Comparison of ENCODE assay signal across 14 cellular contexts in genomic region chr6:163712569-163712966, GRCh38.
A peak's percentile ranks its signal among the peaks of the same experiment; 100 is the strongest.
DNase-seq lines count a peak whose midpoint lies in the region; ATAC-seq and TF ChIP-seq lines count a peak whose summit lies in the region.
"Had no signal": no experiment of that assay in that cellular context is flagged by ENCODE, and none has a peak within 500 bp of the region (broad histone marks: within the 10 kb centered on the region; RNA-seq: fewer than 3 reads in every experiment).

No MANE protein-coding gene starts in this region.

- H3K4me3 ChIP-seq in OCI-LY3 (ENCODE audit: low read length): peak overlapping the region; percentile 42
- no peak overlapping the region for H3K4me3 ChIP-seq in left ventricle myocardium inferior
- no peak overlapping the region for H3K4me3 ChIP-seq in skin epidermis
- no peak overlapping the region for H3K4me3 ChIP-seq in MG63
- H3K4me3 ChIP-seq: ovary, SJCRH30 had no signal

- intact Hi-C loops in left ventricle myocardium inferior (cut with micrococcal nuclease): loop anchor here (5.0 kb wide), 1 partner anchor 245 kb away; no protein-coding TSS in a partner anchor

- H3K79me2 ChIP-seq in OCI-LY3 (ENCODE audit: low read length): no peaks in the 10 kb centered on the region

- H4K20me1 ChIP-seq in OCI-LY3 (ENCODE audit: insufficient read depth, low read length): no peaks in the 10 kb centered on the region

- H3K9me3 ChIP-seq in OCI-LY3 (ENCODE audit: insufficient read depth, low read length): no peaks in the 10 kb centered on the region
- H3K9me3 ChIP-seq in left ventricle myocardium inferior (replicated peaks): no peaks in the 10 kb centered on the region
- no peaks in the 10 kb centered on the region for H3K9me3 ChIP-seq in MG63
- H3K9me3 ChIP-seq: ovary, SJCRH30 had no signal

- in situ Hi-C loops in GM13977 (cut with MboI; ENCODE audit: low pct_unique_long_range_greater_than_20kb, low sequenced_read_pairs, unreplicated experiment): loop anchor here (25.0 kb wide), 1 partner anchor 250 kb away; no protein-coding TSS in a partner anchor

- peak overlapping the region; percentile 23 for H2AFZ ChIP-seq in OCI-LY3 (ENCODE audit: low read depth, low read length)

- H3K36me3 ChIP-seq in OCI-LY3 (replicated peaks; ENCODE audit: low read depth, low read length) (no peaks in the 10 kb centered on the region), left ventricle myocardium inferior (no peaks in the 10 kb centered on the region), MG63 (no peaks in the 10 kb centered on the region)
- H3K36me3 ChIP-seq: ovary, SJCRH30 had no signal

- H3K4me1 ChIP-seq in OCI-LY3 (ENCODE audit: low read length): peaks cover 70% of the 10 kb centered on the region
- peaks cover 55% of the 10 kb centered on the region for H3K4me1 ChIP-seq in left ventricle myocardium inferior

- H3K9ac ChIP-seq in OCI-LY3 (ENCODE audit: low read length): peak overlapping the region; percentile 51; the same call in 1 of the 2 replicates

- ATAC-seq in HG02973 (IDR thresholded peaks at IDR 0.05; ENCODE audit: unreplicated experiment): no peak
- ATAC-seq in HG03139 (IDR thresholded peaks at IDR 0.05; ENCODE audit: unreplicated experiment): no peak
- ATAC-seq: CD8-positive, alpha-beta T cell had no signal

- H3K27ac ChIP-seq in OCI-LY3 (ENCODE audit: low read length) (peak overlapping the region; percentile 38), left ventricle myocardium inferior (replicated peaks) (peak overlapping the region; percentile 91), skin epidermis (peak overlapping the region in 17 of 21 experiments; percentile 24 to 88 (median 55))
- H3K27ac ChIP-seq: ovary, SJCRH30 had no signal

- no peaks in the 10 kb centered on the region for H3K27me3 ChIP-seq in OCI-LY3 (ENCODE audit: low read depth, low read length)
- no peaks in the 10 kb centered on the region for H3K27me3 ChIP-seq in left ventricle myocardium inferior (ENCODE audit: low read depth)
- H3K27me3 ChIP-seq in MG63: no peaks in the 10 kb centered on the region
- H3K27me3 ChIP-seq: ovary, SJCRH30 had no signal

- peak; percentile 6 for TF ChIP-seq CTCF in GM13977 (IDR thresholded peaks at IDR 0.05; ENCODE audit: extremely low read depth, insufficient read depth, missing control alignments)
- TF ChIP-seq CTCF in OCI-LY3 (IDR thresholded peaks at IDR 0.05; ENCODE audit: low read depth, low read length): no peak
- TF ChIP-seq CTCF in left ventricle myocardium inferior (IDR thresholded peaks at IDR 0.05; ENCODE audit: borderline replicate concordance): peak; percentile 13

- DNase-seq in GM13977 (ENCODE audit: low spot score) (no peak), left ventricle myocardium inferior (no peak), MG63 (no peak), EL (no peak)
- DNase-seq: activated CD4-positive, alpha-beta T cell treated with anti-CD3 and anti-CD28 coated beads for 4 hours; endodermal cell; NCI-H345; ovary; SJCRH30 had no signal

- peak overlapping the region; percentile 64 for H3K4me2 ChIP-seq in OCI-LY3 (ENCODE audit: low read length)

Comparison
In these comparisons a context has a peak if more than half of its experiments do, and no peak if none do; other contexts are left out.
1. H3K27ac ChIP-seq: peak in every context shown above with its lines; median percentile 91 in left ventricle myocardium inferior; 55 in skin epidermis; 38 in OCI-LY3.